Comparison of ENCODE assay signal across 25 cellular contexts in the genomic region with DNA sequence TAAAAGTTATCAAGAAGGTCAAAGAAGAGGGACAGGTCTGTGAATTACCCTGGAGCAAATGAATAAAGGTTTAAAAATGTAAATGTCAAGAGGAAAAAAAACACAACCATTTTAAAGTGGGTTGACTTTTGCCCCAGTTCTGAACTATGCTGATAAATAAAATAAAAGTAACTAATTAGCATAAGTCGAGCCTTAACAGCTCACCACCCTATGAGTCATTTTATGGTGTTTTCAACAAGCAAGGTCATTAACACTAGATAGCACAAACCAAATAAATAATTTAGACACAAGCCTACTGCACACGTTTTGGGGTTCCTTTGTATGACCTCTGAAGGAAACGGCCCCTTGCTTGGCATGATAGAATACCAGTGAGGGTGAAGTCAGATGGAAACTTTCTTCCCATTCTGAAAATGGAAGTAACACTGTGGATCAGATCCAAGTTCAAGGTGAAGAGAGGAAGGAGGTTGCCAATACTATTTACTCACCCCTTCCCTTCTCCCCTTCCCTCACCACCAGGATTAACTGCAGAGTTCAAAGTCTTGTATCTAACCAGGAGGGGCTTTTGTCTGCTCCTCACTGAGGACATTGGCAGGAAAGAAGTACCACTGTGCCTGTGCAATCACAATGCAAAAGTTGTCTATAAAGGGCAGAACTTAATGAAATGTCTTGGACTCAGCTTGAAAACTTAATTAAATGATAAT.
DNase-seq lines count a peak whose midpoint lies in the region; ATAC-seq, FAIRE-seq and TF ChIP-seq lines count a peak whose summit lies in the region.
"Had no signal": no experiment of that assay in that cellular context is flagged by ENCODE, and none has a peak within 500 bp of the region (broad histone marks: within the 10 kb centered on the region; RNA-seq: fewer than 3 reads in every experiment).

No MANE protein-coding gene starts in this region.

- FAIRE-seq in astrocyte (lab: Jason Lieb, UNC) (no peak), islet of Langerhans (lab: Jason Lieb, UNC) (peak; percentile 91)
- FAIRE-seq: endothelial cell of umbilical vein had no signal

- H4K20me1 ChIP-seq in astrocyte (ENCODE audit: insufficient read depth, low read length): no peaks in the 10 kb centered on the region

- TF ChIP-seq EP300 in stomach (IDR thresholded peaks at IDR 0.05): no peak

- H3K4me3 Mint-ChIP-seq in astrocyte (ENCODE audit: unreplicated experiment): no peak overlapping the region
- H3K4me3 Mint-ChIP-seq: activated CD4-positive, alpha-beta T cell treated with anti-CD3 and anti-CD28 coated beads, Interleukin-2, amount 10 ng/mL, durations not matched to agents 7 days and 5 days; activated T-helper 1 cell treated with anti-CD3 and anti-CD28 coated beads, Interleukin-12 subunit alpha, Interleukin-12 subunit beta, Interleukin-2, Interleukin-4 antibody, amounts not matched to agents 30 ng/mL and 10 ng/mL and 1 ng/mL, durations not matched to agents 14 hours and 24 hours and 36 hours; CD8-positive, alpha-beta T cell; T-helper 17 cell had no signal

- H3K79me2 ChIP-seq in astrocyte (ENCODE audit: insufficient read depth, low read length): no peaks in the 10 kb centered on the region

- H3K36me3 Mint-ChIP-seq in astrocyte (ENCODE audit: low read depth, unreplicated experiment): no peaks in the 10 kb centered on the region
- H3K36me3 Mint-ChIP-seq: CD8-positive, alpha-beta T cell had no signal

- H3K9ac ChIP-seq in astrocyte (ENCODE audit: low read length): no peak overlapping the region
- H3K9ac ChIP-seq: GM23248 had no signal

- H3K4me1 ChIP-seq in astrocyte (ENCODE audit: insufficient read depth, low read length) (no peaks in the 10 kb centered on the region), stomach (no peaks in the 10 kb centered on the region)

- H3K4me2 ChIP-seq in astrocyte (ENCODE audit: low read length): no peak overlapping the region

- no peak for TF ChIP-seq POLR2A in stomach (IDR thresholded peaks at IDR 0.05)

- intact Hi-C loops in stomach (cut with DNase I; ENCODE audit: low total_unique reads): no loop called here

- ATAC-seq in GM21576 (IDR thresholded peaks at IDR 0.05; ENCODE audit: unreplicated experiment): no peak
- ATAC-seq: CD8-positive, alpha-beta T cell; heart right ventricle; left ventricle myocardium superior; T-helper 17 cell had no signal

- no peak overlapping the region for H2AFZ ChIP-seq in astrocyte (ENCODE audit: low read depth, low read length)
- H2AFZ ChIP-seq: GM23248 had no signal

- 28 to 49% (median 43%) methylated on average over 3 of the region's 3 CpGs for WGBS in stomach, 5 donors

- H3K27ac Mint-ChIP-seq in astrocyte (ENCODE audit: unreplicated experiment): no peak overlapping the region
- H3K27ac Mint-ChIP-seq: activated CD4-positive, alpha-beta T cell treated with anti-CD3 and anti-CD28 coated beads, Interleukin-2, amount 10 ng/mL, durations not matched to agents 7 days and 5 days; activated T-helper 1 cell treated with anti-CD3 and anti-CD28 coated beads, Interleukin-12 subunit alpha, Interleukin-12 subunit beta, Interleukin-2, Interleukin-4 antibody, amounts not matched to agents 30 ng/mL and 10 ng/mL and 1 ng/mL, durations not matched to agents 14 hours and 24 hours and 36 hours; CD8-positive, alpha-beta T cell; T-helper 17 cell had no signal

- H3K27me3 ChIP-seq in astrocyte (ENCODE audit: insufficient read depth, low read length) (no peaks in the 10 kb centered on the region), stomach (no peaks in the 10 kb centered on the region)
- H3K27me3 ChIP-seq: heart right ventricle, right lobe of liver had no signal

- H3K27ac ChIP-seq in astrocyte (ENCODE audit: low read depth, low read length) (no peak overlapping the region), stomach (peak overlapping the region in 3 of 5 donors; percentile 14 to 25 (median 21))
- H3K27ac ChIP-seq: GM23248, heart right ventricle, right lobe of liver had no signal

- H3K9me3 Mint-ChIP-seq in astrocyte (ENCODE audit: unreplicated experiment): no peaks in the 10 kb centered on the region
- H3K9me3 Mint-ChIP-seq: activated CD4-positive, alpha-beta T cell treated with anti-CD3 and anti-CD28 coated beads, Interleukin-2, amount 10 ng/mL, durations not matched to agents 7 days and 5 days; activated T-helper 1 cell treated with anti-CD3 and anti-CD28 coated beads, Interleukin-12 subunit alpha, Interleukin-12 subunit beta, Interleukin-2, Interleukin-4 antibody, amounts not matched to agents 30 ng/mL and 10 ng/mL and 1 ng/mL, durations not matched to agents 14 hours and 24 hours and 36 hours; CD8-positive, alpha-beta T cell had no signal

- DNase-seq in HT-29 (ENCODE audit: low spot score) (peak; percentile 51), astrocyte (ENCODE audit: low read depth) (peak; percentile 16), stomach (no peak), mucosa of gallbladder (ENCODE audit: low spot score) (no peak), NCI-H1048 (lab: John Stamatoyannopoulos, UW) (no peak)
- DNase-seq: activated CD4-positive, alpha-beta T cell treated with anti-CD3 and anti-CD28 coated beads, Interleukin-2, amount 10 ng/mL, durations not matched to agents 7 days and 5 days; activated naive CD4-positive, alpha-beta T cell treated with anti-CD3 and anti-CD28 coated beads, Interleukin-2, amount 50 U/mL, for 16 hours; anterior cingulate cortex; CD8-positive, alpha-beta T cell; GDM1; GM23248; heart right ventricle; KBM-7; left ventricle myocardium superior; midbrain; NCI-H187; posterior cingulate gyrus; right lobe of liver; RPMI8226; stimulated activated naive CD4-positive, alpha-beta T cell treated with Interleukin-2 at 50 U/mL for 16 hours; T-helper 17 cell had no signal

- H3K4me3 ChIP-seq in astrocyte (ENCODE audit: insufficient read depth, low read depth, low read length) (no peak overlapping the region), stomach (no peak overlapping the region)
- H3K4me3 ChIP-seq: GM23248, heart right ventricle, right lobe of liver had no signal

- H3K36me3 ChIP-seq in astrocyte (ENCODE audit: insufficient read depth, low read length) (no peaks in the 10 kb centered on the region), stomach (no peaks in the 10 kb centered on the region)
- H3K36me3 ChIP-seq: heart right ventricle, right lobe of liver had no signal

- TF ChIP-seq CTCF in astrocyte (IDR thresholded peaks at IDR 0.05; ENCODE audit: insufficient read depth, low read depth, low read length) (no peak), stomach (IDR thresholded peaks at IDR 0.05) (no peak)

- no peaks in the 10 kb centered on the region for H3K9me3 ChIP-seq in astrocyte (ENCODE audit: insufficient read depth, low read depth, low read length)
- H3K9me3 ChIP-seq in stomach: no peaks in the 10 kb centered on the region
- H3K9me3 ChIP-seq: heart right ventricle, right lobe of liver had no signal

- no peaks in the 10 kb centered on the region for H3K4me1 Mint-ChIP-seq in astrocyte (ENCODE audit: low read depth, unreplicated experiment)
- H3K4me1 Mint-ChIP-seq: activated CD4-positive, alpha-beta T cell treated with anti-CD3 and anti-CD28 coated beads, Interleukin-2, amount 10 ng/mL, durations not matched to agents 7 days and 5 days; T-helper 17 cell had no signal

- no peaks in the 10 kb centered on the region for H3K27me3 Mint-ChIP-seq in astrocyte (ENCODE audit: low read depth, unreplicated experiment)
- H3K27me3 Mint-ChIP-seq: T-helper 17 cell had no signal

Comparison
In these comparisons a context has a peak if more than half of its experiments do, and no peak if none do; other contexts are left out.
1. DNase-seq: peak in HT-29 (single experiment) and astrocyte (single experiment); none in stomach (single experiment), mucosa of gallbladder (single experiment) and NCI-H1048 (single experiment).